Comparison of ENCODE assay signal across 8 cellular contexts in genomic region chr19:13861714-13862531, GRCh38. TPM values are rescaled to one million over a fixed set of nuclear protein-coding genes. Genes with fewer than 3 reads are reported as not detected.
DNase-seq lines count a peak whose midpoint lies in the region; TF ChIP-seq lines count a peak whose summit lies in the region.

No MANE protein-coding gene starts in this region.

- H3K79me2 ChIP-seq in H9 (ENCODE audit: insufficient read depth, low read length): no peaks in the 10 kb centered on the region

- no peak overlapping the region for H2BK120ac ChIP-seq in H9 (ENCODE audit: low read depth, low read length, poor library complexity, severe bottlenecking)

- no peaks in the 10 kb centered on the region for H3K79me1 ChIP-seq in H9 (ENCODE audit: insufficient read depth, low read depth, low read length, poor library complexity, severe bottlenecking)

- DNase-seq in G401 (ENCODE audit: low spot score) (peak; percentile 85), H9 (peak; percentile 94), M059J (ENCODE audit: low read depth) (peak; percentile 97), SKM-1 treated with dmso at 0.1 percent for 144 hours (lab: John Stamatoyannopoulos, UW; ENCODE audit: unreplicated experiment) (peak; percentile 77), cardiac muscle cell (ENCODE audit: low read depth in 1 of 2, low spot score in 1 of 2) (peak; percentile 85 to 96), pons (ENCODE audit: low spot score) (peak; percentile 85), transverse colon (peak; percentile 95)
- DNase-seq in activated naive CD8-positive, alpha-beta T cell treated with anti-CD3 and anti-CD28 coated beads, Interleukin-2, amount 50 U/mL, for 16 hours (ENCODE audit: low read depth, low spot score): peak; percentile 76

- TF ChIP-seq CTCF in H9 (conservative IDR thresholded peaks at IDR 0.05): peak; percentile 99
- TF ChIP-seq CTCF in cardiac muscle cell (IDR thresholded peaks at IDR 0.05; ENCODE audit: low read depth, low read length): peak; percentile 80
- TF ChIP-seq CTCF in transverse colon (IDR thresholded peaks at IDR 0.05): peak; percentile 98 to 100 (median 99)

- WGBS in H9 (ENCODE audit: extremely low coverage, insufficient read length, low lambda C conversion rate): no CpG with 5 or more reads among the region's 27 CpGs
- 1% methylated on average over 25 of the region's 27 CpGs; no CpG with 5 or more reads in 1 of the 2 donors for WGBS in transverse colon (ENCODE audit: low coverage in 1 of 2), 2 donors

- H2AK5ac ChIP-seq in H9 (ENCODE audit: insufficient read length, low read length): no peak overlapping the region

- H3K27ac Mint-ChIP-seq in H9: peak overlapping the region in 2 of 3 experiments; percentile 46 to 70; a peak in 3 of 7 replicates

- no peaks in the 10 kb centered on the region for H3K9me3 Mint-ChIP-seq in H9

- no peaks in the 10 kb centered on the region for H3K9me3 ChIP-seq in H9 (ENCODE audit: control insufficient read depth, low read depth, low read length)
- no peaks in the 10 kb centered on the region for H3K9me3 ChIP-seq in cardiac muscle cell (ENCODE audit: low read depth)
- no peaks in the 10 kb centered on the region for H3K9me3 ChIP-seq in transverse colon

- no peak for TF ChIP-seq EP300 in transverse colon (IDR thresholded peaks at IDR 0.05; ENCODE audit: low read depth)

- no peak overlapping the region for H4K91ac ChIP-seq in H9 (ENCODE audit: insufficient read length, low read depth, low read length)

- H3K4me3 ChIP-seq in cardiac muscle cell (no peak overlapping the region), transverse colon (peak overlapping the region; percentile 33 to 50 (median 37))

- H3K4me1 ChIP-seq in H9 (ENCODE audit: insufficient read depth, low read length) (no peaks in the 10 kb centered on the region), cardiac muscle cell (ENCODE audit: low read depth) (peaks cover 4% of the 10 kb centered on the region), transverse colon (peaks cover 5 to 23% (median 18%) of the 10 kb centered on the region in 4 donors)

- H2AFZ ChIP-seq in H9 (ENCODE audit: low read length): no peak overlapping the region

- H3K27ac ChIP-seq in H9 (ENCODE audit: insufficient read length, low read depth, low read length) (no peak overlapping the region), cardiac muscle cell (peak overlapping the region; percentile 41), transverse colon (peak overlapping the region; percentile 87 to 93 (median 92))

- H3K36me3 ChIP-seq in cardiac muscle cell (no peaks in the 10 kb centered on the region), transverse colon (no peaks in the 10 kb centered on the region)

- peaks cover 2% of the 10 kb centered on the region for H3K23me2 ChIP-seq in H9 (ENCODE audit: insufficient read length, low read depth, low read length, poor library complexity, severe bottlenecking)

- H3K4me2 ChIP-seq in H9 (ENCODE audit: insufficient read depth, insufficient read length, low read length): peak overlapping the region; percentile 31

- peak overlapping the region; percentile 61 to 77 for H3K4me3 Mint-ChIP-seq in H9

- peak overlapping the region; percentile 54; the same call in 1 of the 2 replicates for H3K14ac ChIP-seq in H9 (ENCODE audit: insufficient read depth, low read length)

- TF ChIP-seq POLR2A in transverse colon (IDR thresholded peaks at IDR 0.05): peak; percentile 49

- no peak overlapping the region for H4K8ac ChIP-seq in H9 (replicated peaks; ENCODE audit: insufficient read length, low read depth, low read length)

- H3K4me1 Mint-ChIP-seq in H9: peaks cover 18 to 38% of the 10 kb centered on the region in 2 experiments

- H3T11ph ChIP-seq in H9 (ENCODE audit: low read length): no peak overlapping the region

- H3K4ac ChIP-seq in H9 (ENCODE audit: low read depth, low read length): no peak overlapping the region

- no peak overlapping the region for H3K9ac ChIP-seq in H9 (ENCODE audit: extremely low read depth, insufficient read length, low read length)

- peaks cover 37% of the 10 kb centered on the region for H3K27me3 Mint-ChIP-seq in H9 (ENCODE audit: low read depth)

- H3K23ac ChIP-seq in H9 (ENCODE audit: insufficient read length, low read depth, low read length): no peak overlapping the region

- intact Hi-C loops in transverse colon (cut with DNase I; ENCODE audit: low total_unique reads): loop anchor here (2.0 to 10.0 kb wide), 2 partner anchors 77 to 97 kb away; partner anchors contain the start of gene MRI1

- no peaks in the 10 kb centered on the region for H4K20me1 ChIP-seq in H9 (ENCODE audit: control insufficient read depth, insufficient read depth, insufficient read length)

- no peak overlapping the region for H3K56ac ChIP-seq in H9 (ENCODE audit: insufficient read length, low read depth, low read length)

- no peak overlapping the region for H4K5ac ChIP-seq in H9 (ENCODE audit: insufficient read length, low read depth, low read length)

- H3K36me3 Mint-ChIP-seq in H9 (ENCODE audit: insufficient read depth in 1 of 3, low read depth in 3 of 3): no peaks in the 10 kb centered on the region; a peak in 1 of 7 replicates

- in situ Hi-C loops in G401 (cut with HindIII; ENCODE audit: low sequenced_read_pairs): no loop called here
- in situ Hi-C loops in transverse colon (cut with MboI; ENCODE audit: low pct_ligation_motif_present in 1 of 4, low pct_unique_long_range_greater_than_20kb in 1 of 4, low sequenced_read_pairs in 3 of 4): loop anchor here (5.0 to 25.0 kb wide), 5 partner anchors 80 to 275 kb away; partner anchors contain the start of genes C19orf53 (in 1 of the 4) and MRI1 (in 1 of the 4)

- H2BK20ac ChIP-seq in H9 (ENCODE audit: low read depth, low read length, poor library complexity, severe bottlenecking): no peak overlapping the region

- H2BK12ac ChIP-seq in H9 (ENCODE audit: insufficient read length, low read depth, low read length): no peak overlapping the region

- H2BK15ac ChIP-seq in H9 (ENCODE audit: low read depth, low read length): 0 out of 2 replicates have a peak overlapping the region, but pooled peaks have one; percentile 53

- H3K18ac ChIP-seq in H9 (ENCODE audit: insufficient read length, low read depth, low read length): peak overlapping the region; percentile 10

- H2BK5ac ChIP-seq in H9 (ENCODE audit: insufficient read length, low read length): no peak overlapping the region

- H3K27me3 ChIP-seq in H9 (ENCODE audit: insufficient read depth, low read length) (peaks cover 16% of the 10 kb centered on the region; the same call in 1 of the 2 replicates), cardiac muscle cell (peaks cover 8% of the 10 kb centered on the region), transverse colon (peaks cover 8% of the 10 kb centered on the region)

RNA-seq across cellular contexts. Expression of gene NANOS3, which starts 15.0 kb away (rescaled TPM):
- total RNA-seq in G401 (2014; rRNA removed; shearing (Covaris generic)): 3.0 and 6.3 TPM in 2 replicates
- total RNA-seq in H9 (2021) (not detected in 2 replicates), cardiac muscle cell (0.39 and 2.0 TPM in 2 replicates), transverse colon (not detected)
- not detected in 2 replicates for total RNA-seq in M059J (2014; rRNA removed; shearing (Covaris generic))
- 0.86 and 1.6 TPM in 2 replicates for polyA plus RNA-seq in cardiac muscle cell

RNA-seq across cellular contexts. Expression of gene BRME1, which starts 44.0 kb away (rescaled TPM):
- 2.9 and 6.6 TPM in 2 replicates for total RNA-seq in G401 (2014; rRNA removed; shearing (Covaris generic))
- total RNA-seq in H9 (2021): 4.7 and 6.7 TPM in 2 replicates
- total RNA-seq in M059J (2014; rRNA removed; shearing (Covaris generic)): 2.3 and 3.2 TPM in 2 replicates
- 4.0 and 8.8 TPM in 2 replicates for total RNA-seq in cardiac muscle cell
- 3.0 and 8.2 TPM in 2 replicates for polyA plus RNA-seq in cardiac muscle cell
- total RNA-seq in transverse colon: 100 to 1,000 TPM in 1 of 4 donors, 1 to 10 TPM in 3; 5.2 to 102 (median 6.7) TPM

RNA-seq across cellular contexts. Expression of gene CC2D1A, which starts 44.1 kb away (rescaled TPM):
- total RNA-seq in G401 (2014; rRNA removed; shearing (Covaris generic)): 11.9 and 17.5 TPM in 2 replicates
- 42.7 and 48.5 TPM in 2 replicates for total RNA-seq in H9 (2021)
- total RNA-seq in M059J (2014; rRNA removed; shearing (Covaris generic)): 18.2 and 25.1 TPM in 2 replicates
- 43.2 and 46.6 TPM in 2 replicates for total RNA-seq in cardiac muscle cell
- polyA plus RNA-seq in cardiac muscle cell: 41.5 and 42.5 TPM in 2 replicates
- total RNA-seq in transverse colon: 100 to 1,000 TPM; 113 to 294 (median 177) TPM
